ENCODE assay signal across 21 cellular contexts in the genomic region with DNA sequence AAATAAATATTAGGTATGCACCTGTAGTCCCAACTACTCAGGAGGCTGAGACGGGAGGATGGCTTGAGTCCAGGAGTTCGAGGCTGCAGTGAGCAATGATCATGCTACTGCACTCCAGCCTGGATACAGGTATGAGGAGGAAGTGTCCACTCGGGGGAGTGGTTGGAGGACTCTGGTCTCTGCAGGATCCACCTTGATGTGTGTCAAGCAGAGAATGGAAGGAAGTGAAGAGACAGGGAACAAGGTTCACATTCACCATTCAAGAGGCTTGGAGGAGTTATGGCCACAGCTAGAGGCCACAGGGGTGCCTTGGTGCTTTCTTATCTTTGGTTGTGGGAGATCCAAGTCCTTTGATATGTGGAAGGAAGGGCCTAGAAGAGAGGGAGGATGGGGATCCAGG.
"Had no signal": no experiment of that assay in that cellular context is flagged by ENCODE, and none has a peak within 500 bp of the region (broad histone marks: within the 10 kb centered on the region; RNA-seq: fewer than 3 reads in every experiment).

No MANE protein-coding gene starts in this region.

- H3K36me3 ChIP-seq: gastroesophageal sphincter, heart right ventricle, transverse colon, WERI-Rb-1 had no signal

- H3K9me3 Mint-ChIP-seq: activated naive CD4-positive, alpha-beta T cell treated with anti-CD3 and anti-CD28 coated beads, Interleukin-2, amount 50 U/mL, for 24 hours; dendritic cell treated with granulocyte-macrophage colony-stimulating factor and Interleukin-4, amounts not matched to agents 40 ng/mL and 50 ng/mL, for 4 days had no signal

- H3K4me3 ChIP-seq: gastroesophageal sphincter, heart right ventricle, lung, transverse colon had no signal

- H3K36me3 Mint-ChIP-seq: activated CD8-positive, alpha-beta memory T cell treated with anti-CD3 and anti-CD28 coated beads, Interleukin-2, amount 10 ng/mL, durations not matched to agents 7 days and 5 days; activated naive CD4-positive, alpha-beta T cell treated with anti-CD3 and anti-CD28 coated beads, Interleukin-2, amount 50 U/mL, for 24 hours; naive B cell had no signal

- H3K4me3 Mint-ChIP-seq: activated CD8-positive, alpha-beta memory T cell treated with anti-CD3 and anti-CD28 coated beads, Interleukin-2, amount 10 ng/mL, durations not matched to agents 7 days and 5 days; activated naive CD4-positive, alpha-beta T cell treated with anti-CD3 and anti-CD28 coated beads, Interleukin-2, amount 50 U/mL, for 24 hours; dendritic cell treated with granulocyte-macrophage colony-stimulating factor and Interleukin-4, amounts not matched to agents 40 ng/mL and 50 ng/mL, for 4 days; endodermal cell had no signal

- H3K9ac ChIP-seq: SK-N-SH had no signal

- H3K27ac Mint-ChIP-seq: activated CD8-positive, alpha-beta memory T cell treated with anti-CD3 and anti-CD28 coated beads, Interleukin-2, amount 10 ng/mL, durations not matched to agents 7 days and 5 days; activated naive CD4-positive, alpha-beta T cell treated with anti-CD3 and anti-CD28 coated beads, Interleukin-2, amount 50 U/mL, for 24 hours; dendritic cell treated with granulocyte-macrophage colony-stimulating factor and Interleukin-4, amounts not matched to agents 40 ng/mL and 50 ng/mL, for 4 days; endodermal cell had no signal

- DNase-seq: activated CD4-positive, alpha-beta T cell treated with anti-CD3 and anti-CD28 coated beads, Interleukin-2, amount 50 U/mL, for 48 hours; activated CD8-positive, alpha-beta memory T cell treated with anti-CD3 and anti-CD28 coated beads, Interleukin-2, amount 10 ng/mL, durations not matched to agents 7 days and 5 days; activated T-cell treated with anti-CD3 and anti-CD28 coated beads, Interleukin-2, amount 50 U/mL, for 1 hour; central memory CD4-positive, alpha-beta T cell; endodermal cell; erythroblast; heart right ventricle; left cardiac atrium; naive B cell; posterior cingulate gyrus; retina; SK-N-SH; stimulated activated CD4-positive, alpha-beta T cell treated with anti-CD3 and anti-CD28 coated beads, Interleukin-2, amount 100 ng/mL, for 48 hours; stimulated activated naive CD4-positive, alpha-beta T cell; T-helper 1 cell; transverse colon; WERI-Rb-1 had no signal

- H3K9me3 ChIP-seq: gastroesophageal sphincter, heart right ventricle, SK-N-SH, transverse colon had no signal

- H3K27ac ChIP-seq: gastroesophageal sphincter, heart right ventricle, transverse colon, WERI-Rb-1 had no signal

- ATAC-seq: activated CD8-positive, alpha-beta memory T cell treated with anti-CD3 and anti-CD28 coated beads, Interleukin-2, amount 10 ng/mL, durations not matched to agents 7 days and 5 days; gastroesophageal sphincter; heart right ventricle; left cardiac atrium had no signal

- H3K4me2 ChIP-seq: SK-N-SH had no signal
